Comparison of ENCODE assay signal across 10 cellular contexts in the genomic region with DNA sequence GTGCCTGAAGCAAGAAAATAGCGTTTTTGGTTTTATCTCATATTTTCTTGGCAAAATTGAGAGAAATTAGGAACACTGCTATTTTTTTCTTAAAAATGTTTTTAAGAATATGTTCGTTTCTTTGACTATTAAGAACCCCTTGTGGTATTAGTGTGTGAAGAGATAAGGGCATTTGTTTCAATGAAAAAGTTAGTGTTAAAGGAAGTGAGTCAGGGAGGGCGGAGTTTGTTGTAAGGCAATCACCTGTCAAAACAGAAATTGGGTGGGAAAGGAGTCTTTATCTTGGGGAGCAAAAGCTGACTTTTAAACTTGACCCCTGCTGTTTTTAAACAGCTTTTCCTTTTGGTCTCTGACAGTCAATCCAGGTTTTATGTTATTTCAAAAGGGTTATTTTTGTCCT. TPM values are rescaled to one million over a fixed set of nuclear protein-coding genes. Genes with fewer than 3 reads are reported as not detected.
DNase-seq lines count a peak whose midpoint lies in the region; ATAC-seq and TF ChIP-seq lines count a peak whose summit lies in the region.
"Had no signal": no experiment of that assay in that cellular context is flagged by ENCODE, and none has a peak within 500 bp of the region (broad histone marks: within the 10 kb centered on the region; RNA-seq: fewer than 3 reads in every experiment).

No MANE protein-coding gene starts in this region.

- H3K27me3 Mint-ChIP-seq in activated T-cell treated with anti-CD3 and anti-CD28 coated beads, Interleukin-2, amount 50 U/mL, for 4 hours (ENCODE audit: low read depth): no peaks in the 10 kb centered on the region

- H3K36me3 ChIP-seq in HUES48 (ENCODE audit: control insufficient read depth, insufficient read depth, low read length): peaks cover 3% of the 10 kb centered on the region
- peaks cover 3% of the 10 kb centered on the region for H3K36me3 ChIP-seq in iPS-15b (ENCODE audit: control insufficient read depth, insufficient read depth, low read length)
- H3K36me3 ChIP-seq in WERI-Rb-1: peaks cover 5% of the 10 kb centered on the region; the same call in 1 of the 2 replicates

- peaks cover 13% of the 10 kb centered on the region for H3K36me3 Mint-ChIP-seq in activated T-cell treated with anti-CD3 and anti-CD28 coated beads, Interleukin-2, amount 50 U/mL, for 4 hours (ENCODE audit: insufficient read depth)

- no peaks in the 10 kb centered on the region for H3K9me3 Mint-ChIP-seq in activated T-cell treated with anti-CD3 and anti-CD28 coated beads, Interleukin-2, amount 50 U/mL, for 4 hours

- H3K27me3 ChIP-seq in HUES48 (ENCODE audit: control insufficient read depth, insufficient read depth, low read length): no peaks in the 10 kb centered on the region
- H3K27me3 ChIP-seq in iPS-15b (ENCODE audit: control insufficient read depth, insufficient read depth, low read length): no peaks in the 10 kb centered on the region
- H3K27me3 ChIP-seq in WERI-Rb-1 (ENCODE audit: insufficient read depth, low read depth, severe bottlenecking): no peaks in the 10 kb centered on the region

- no peaks in the 10 kb centered on the region for H3K9me3 ChIP-seq in HUES48 (ENCODE audit: control insufficient read depth, insufficient read depth, low read length)
- no peaks in the 10 kb centered on the region for H3K9me3 ChIP-seq in iPS-15b (ENCODE audit: control insufficient read depth, insufficient read depth, low read length)
- H3K9me3 ChIP-seq in WERI-Rb-1 (ENCODE audit: severe bottlenecking): no peaks in the 10 kb centered on the region

- H3K4me3 Mint-ChIP-seq in activated T-cell treated with anti-CD3 and anti-CD28 coated beads, Interleukin-2, amount 50 U/mL, for 4 hours: peak overlapping the region; percentile 93

- H3K4me3 ChIP-seq in AG10803 (ENCODE audit: low read length) (peak overlapping the region; percentile 96), HUES48 (ENCODE audit: low read depth, low read length) (peak overlapping the region; percentile 2; the same call in 1 of the 2 replicates), iPS-15b (ENCODE audit: low read depth, low read length) (peak overlapping the region; percentile 93), WERI-Rb-1 (ENCODE audit: low read depth, low read length) (no peak overlapping the region)

- H3K9ac ChIP-seq in HUES48 (ENCODE audit: low read depth, low read length) (no peak overlapping the region), iPS-15b (ENCODE audit: low read depth, low read length) (no peak overlapping the region)

- H3K4me1 ChIP-seq in HUES48 (ENCODE audit: control insufficient read depth, insufficient read depth, low read length): peaks cover 11% of the 10 kb centered on the region
- peaks cover 7% of the 10 kb centered on the region for H3K4me1 ChIP-seq in iPS-15b (ENCODE audit: control insufficient read depth, insufficient read depth, low read length)

- H3K4me1 Mint-ChIP-seq in activated T-cell treated with anti-CD3 and anti-CD28 coated beads, Interleukin-2, amount 50 U/mL, for 4 hours (ENCODE audit: low read depth): peaks cover 59% of the 10 kb centered on the region

- TF ChIP-seq CTCF in AG10803 (conservative IDR thresholded peaks at IDR 0.05; ENCODE audit: low read length): no peak
- TF ChIP-seq CTCF in WERI-Rb-1 (IDR thresholded peaks at IDR 0.05; ENCODE audit: low read depth, low read length): no peak

- DNase-seq in AG10803 (ENCODE audit: low read depth) (no peak), globus pallidus (ENCODE audit: low spot score) (no peak), WERI-Rb-1 (no peak), NCI-H524 treated with DMSO at 0.1 percent for 48 hours (lab: John Stamatoyannopoulos, UW) (no peak)
- peak; percentile 18 for DNase-seq in activated T-cell treated with anti-CD3 and anti-CD28 coated beads, Interleukin-2, amount 50 U/mL, for 4 hours
- DNase-seq: kidney glomerular epithelial cell had no signal

- H3K27ac ChIP-seq in HUES48 (ENCODE audit: low read depth, low read length) (peak overlapping the region; percentile 50), WERI-Rb-1 (no peak overlapping the region)
- H3K27ac ChIP-seq: HL-60 had no signal

- ATAC-seq in activated T-cell treated with anti-CD3 and anti-CD28 coated beads, Interleukin-2, amount 50 U/mL, for 4 hours: no peak
- ATAC-seq in GM21576 (IDR thresholded peaks at IDR 0.05; ENCODE audit: unreplicated experiment): no peak

RNA-seq across cellular contexts. Expression of gene RAP2B, which starts 4.2 kb away (rescaled TPM):
- total RNA-seq in activated T-cell treated with anti-CD3 and anti-CD28 coated beads, Interleukin-2, amount 50 U/mL, for 4 hours: 10 to 100 TPM; 12.3 to 15.2 (median 13.2) TPM
